Comparison of ENCODE assay signal across 22 cellular contexts in the genomic region with DNA sequence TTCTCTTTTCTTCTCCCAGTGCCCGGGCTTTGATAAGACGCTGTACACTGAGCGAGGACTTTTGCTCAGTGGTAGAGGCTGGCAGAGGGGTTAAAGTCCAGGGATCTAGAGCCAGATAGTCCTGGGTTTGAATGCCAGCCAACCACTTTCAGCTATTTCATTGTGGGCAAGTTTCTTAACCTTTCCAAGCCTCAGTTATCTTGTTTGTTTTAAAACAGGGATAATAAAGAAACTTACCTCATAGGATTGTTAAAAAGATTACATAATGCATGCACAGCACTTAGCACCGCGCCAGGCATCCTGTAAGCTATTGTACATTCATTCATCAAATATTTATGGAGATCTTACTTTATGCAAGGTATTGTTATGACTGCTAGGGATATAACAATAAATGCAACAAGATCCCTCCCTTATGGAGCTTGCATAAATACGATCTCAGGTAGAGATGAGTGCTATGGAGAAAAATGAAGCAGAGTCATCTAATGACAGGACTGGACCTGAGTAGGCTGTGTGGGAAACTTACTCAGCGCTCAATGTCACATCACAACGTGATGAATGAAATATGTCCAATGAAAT.
DNase-seq lines count a peak whose midpoint lies in the region; ATAC-seq and TF ChIP-seq lines count a peak whose summit lies in the region.
"Had no signal": no experiment of that assay in that cellular context is flagged by ENCODE, and none has a peak within 500 bp of the region (broad histone marks: within the 10 kb centered on the region; RNA-seq: fewer than 3 reads in every experiment).

No MANE protein-coding gene starts in this region.

- 59 to 75% methylated on average over 8 of the region's 8 CpGs for WGBS in transverse colon (ENCODE audit: low coverage in 1 of 2), 2 donors
- WGBS in trophoblast cell (ENCODE audit: extremely low coverage, insufficient coverage, insufficient read length), result no CpG with 5 or more reads among the region's 8 CpGs

- H3K4me1 ChIP-seq in transverse colon (peaks cover 0 to 24% (median 8%) of the 10 kb centered on the region in 4 donors), trophoblast cell (ENCODE audit: control insufficient read depth in 1 of 2, insufficient read depth in 2 of 2, low read length in 2 of 2) (no peaks in the 10 kb centered on the region)
- H3K4me1 ChIP-seq: ascending aorta, BLaER1 had no signal

- in situ Hi-C loops in transverse colon (cut with MboI; ENCODE audit: low pct_ligation_motif_present in 1 of 4, low pct_unique_long_range_greater_than_20kb in 1 of 4, low sequenced_read_pairs in 3 of 4), result loop anchor here in 2 of 4 donors (25.0 kb wide), 2 partner anchors 162 to 438 kb away; a partner anchor contains a TSS

- peak overlapping the region; percentile 32 to 60 (median 49) for H3K27ac ChIP-seq in transverse colon
- H3K27ac ChIP-seq in trophoblast cell (ENCODE audit: low read depth, low read length), result no peak overlapping the region
- H3K27ac ChIP-seq: ascending aorta, BLaER1, coronary artery, SK-N-MC had no signal

- H2BK5ac ChIP-seq in trophoblast cell (ENCODE audit: low read depth, low read length, poor library complexity), result no peak overlapping the region

- H3K9me3 ChIP-seq in transverse colon (no peaks in the 10 kb centered on the region), trophoblast cell (ENCODE audit: insufficient read depth, low read depth, low read length) (no peaks in the 10 kb centered on the region)
- H3K9me3 ChIP-seq: ascending aorta, BLaER1 had no signal

- no peaks in the 10 kb centered on the region for H3K79me2 ChIP-seq in trophoblast cell (ENCODE audit: control insufficient read depth, insufficient read depth, low read length, poor library complexity)

- H2BK12ac ChIP-seq in trophoblast cell (ENCODE audit: low read length), result no peak overlapping the region

- TF ChIP-seq CTCF in fibroblast of villous mesenchyme (IDR thresholded peaks at IDR 0.05; ENCODE audit: insufficient read depth, low read depth, low read length) (no peak), transverse colon (IDR thresholded peaks at IDR 0.05) (no peak)

- H3K4me2 ChIP-seq in trophoblast cell (ENCODE audit: low read length), result no peak overlapping the region
- H3K4me2 ChIP-seq: BLaER1 had no signal

- H3K18ac ChIP-seq in trophoblast cell (ENCODE audit: low read length), result no peak overlapping the region

- intact Hi-C loops in transverse colon (cut with DNase I; ENCODE audit: low total_unique reads), result no loop called here

- H3K4me3 Mint-ChIP-seq in activated T-cell treated with anti-CD3 and anti-CD28 coated beads, Interleukin-2, amount 50 U/mL, for 72 hours, result no peak overlapping the region
- no peak overlapping the region for H3K4me3 Mint-ChIP-seq in activated T-cell treated with anti-CD3 and anti-CD28 coated beads, Interleukin-2, amount 50 U/mL, for 24 hours
- H3K4me3 Mint-ChIP-seq in activated CD4-positive, alpha-beta memory T cell treated with anti-CD3 and anti-CD28 coated beads, Interleukin-2, amount 10 ng/mL, durations not matched to agents 7 days and 5 days, result no peak overlapping the region
- H3K4me3 Mint-ChIP-seq: H9, memory B cell, neural crest cell had no signal

- no peak overlapping the region for H3K4ac ChIP-seq in trophoblast cell (ENCODE audit: low read depth, low read length)

- H2AFZ ChIP-seq in trophoblast cell (ENCODE audit: insufficient read depth, low read length, poor library complexity), result no peak overlapping the region

- H3K79me1 ChIP-seq in trophoblast cell (ENCODE audit: low read length), result no peaks in the 10 kb centered on the region

- no peak overlapping the region for H2BK120ac ChIP-seq in trophoblast cell (ENCODE audit: insufficient read depth, low read length, poor library complexity)

- no peaks in the 10 kb centered on the region for H3K4me1 Mint-ChIP-seq in activated T-cell treated with anti-CD3 and anti-CD28 coated beads, Interleukin-2, amount 50 U/mL, for 72 hours (ENCODE audit: low read depth)
- no peaks in the 10 kb centered on the region for H3K4me1 Mint-ChIP-seq in activated T-cell treated with anti-CD3 and anti-CD28 coated beads, Interleukin-2, amount 50 U/mL, for 24 hours (ENCODE audit: low read depth)
- H3K4me1 Mint-ChIP-seq in activated CD4-positive, alpha-beta memory T cell treated with anti-CD3 and anti-CD28 coated beads, Interleukin-2, amount 10 ng/mL, durations not matched to agents 7 days and 5 days, result no peaks in the 10 kb centered on the region
- H3K4me1 Mint-ChIP-seq: H9, memory B cell had no signal

- H3K27me3 Mint-ChIP-seq in activated T-cell treated with anti-CD3 and anti-CD28 coated beads, Interleukin-2, amount 50 U/mL, for 72 hours (ENCODE audit: low read depth), result no peaks in the 10 kb centered on the region
- H3K27me3 Mint-ChIP-seq in activated T-cell treated with anti-CD3 and anti-CD28 coated beads, Interleukin-2, amount 50 U/mL, for 24 hours, result no peaks in the 10 kb centered on the region
- no peaks in the 10 kb centered on the region for H3K27me3 Mint-ChIP-seq in activated CD4-positive, alpha-beta memory T cell treated with anti-CD3 and anti-CD28 coated beads, Interleukin-2, amount 10 ng/mL, durations not matched to agents 7 days and 5 days
- H3K27me3 Mint-ChIP-seq: memory B cell had no signal

- no peak overlapping the region for H3K14ac ChIP-seq in trophoblast cell (ENCODE audit: low read length)

- no peak for ATAC-seq in activated T-cell treated with anti-CD3 and anti-CD28 coated beads, Interleukin-2, amount 50 U/mL, for 72 hours (replicated peaks in 1 of 2)

- peaks cover 0 to 8% (median 0%) of the 10 kb centered on the region in 4 donors for H3K36me3 ChIP-seq in transverse colon
- peaks cover 8 to 13% of the 10 kb centered on the region in 2 experiments for H3K36me3 ChIP-seq in trophoblast cell (ENCODE audit: control insufficient read depth in 1 of 2, insufficient read depth in 2 of 2, low read length in 2 of 2)

- no peaks in the 10 kb centered on the region for H3K9me3 Mint-ChIP-seq in activated T-cell treated with anti-CD3 and anti-CD28 coated beads, Interleukin-2, amount 50 U/mL, for 72 hours
- H3K9me3 Mint-ChIP-seq in activated T-cell treated with anti-CD3 and anti-CD28 coated beads, Interleukin-2, amount 50 U/mL, for 24 hours, result no peaks in the 10 kb centered on the region
- H3K9me3 Mint-ChIP-seq in activated CD4-positive, alpha-beta memory T cell treated with anti-CD3 and anti-CD28 coated beads, Interleukin-2, amount 10 ng/mL, durations not matched to agents 7 days and 5 days, result no peaks in the 10 kb centered on the region
- H3K9me3 Mint-ChIP-seq: H9, memory B cell, neural crest cell had no signal

- peak overlapping the region; percentile 6 for H3K27ac Mint-ChIP-seq in activated T-cell treated with anti-CD3 and anti-CD28 coated beads, Interleukin-2, amount 50 U/mL, for 72 hours
- no peak overlapping the region for H3K27ac Mint-ChIP-seq in activated T-cell treated with anti-CD3 and anti-CD28 coated beads, Interleukin-2, amount 50 U/mL, for 24 hours
- H3K27ac Mint-ChIP-seq in activated CD4-positive, alpha-beta memory T cell treated with anti-CD3 and anti-CD28 coated beads, Interleukin-2, amount 10 ng/mL, durations not matched to agents 7 days and 5 days, result no peak overlapping the region
- H3K27ac Mint-ChIP-seq: H9, memory B cell had no signal

- H3K4me3 ChIP-seq in fibroblast of villous mesenchyme (ENCODE audit: low read depth, low read length) (no peak overlapping the region), transverse colon (no peak overlapping the region), trophoblast cell (ENCODE audit: low read depth, low read length) (no peak overlapping the region)
- H3K4me3 ChIP-seq: ascending aorta, BLaER1, coronary artery, SK-N-MC had no signal

- TF ChIP-seq EP300 in transverse colon (IDR thresholded peaks at IDR 0.05; ENCODE audit: low read depth), result no peak

- H4K12ac ChIP-seq in trophoblast cell (ENCODE audit: low read depth, low read length), result no peak overlapping the region

- no peaks in the 10 kb centered on the region for H3K27me3 ChIP-seq in transverse colon
- H3K27me3 ChIP-seq in trophoblast cell (ENCODE audit: insufficient read depth, low read length), result no peaks in the 10 kb centered on the region
- H3K27me3 ChIP-seq: ascending aorta, BLaER1 had no signal

- H4K91ac ChIP-seq in trophoblast cell (ENCODE audit: low read depth, low read length), result no peak overlapping the region

- no peak overlapping the region for H3K9ac ChIP-seq in trophoblast cell (ENCODE audit: low read length)
- H3K9ac ChIP-seq: BLaER1 had no signal

- CTCF ChIA-PET in activated CD4-positive, alpha-beta memory T cell treated with anti-CD3 and anti-CD28 coated beads, Interleukin-2, amount 10 ng/mL, durations not matched to agents 7 days and 5 days (lab: Charles Lee), result interaction anchor here (1.0 kb wide), 2 partner anchors 18 to 187 kb away, joined by 3 read pairs; no protein-coding TSS in a partner anchor

- no peak for DNase-seq in activated T-cell treated with anti-CD3 and anti-CD28 coated beads, Interleukin-2, amount 50 U/mL, for 72 hours
- no peak for DNase-seq in activated T-cell treated with anti-CD3 and anti-CD28 coated beads, Interleukin-2, amount 50 U/mL, for 24 hours
- peak; percentile 2 for DNase-seq in NCI-H774 (lab: John Stamatoyannopoulos, UW)
- DNase-seq in fibroblast of villous mesenchyme (ENCODE audit: low read depth), result peak; percentile 20
- peak; percentile 82 for DNase-seq in transverse colon
- DNase-seq in trophoblast cell, result no peak
- DNase-seq in activated CD4-positive, alpha-beta memory T cell treated with anti-CD3 and anti-CD28 coated beads, Interleukin-2, amount 10 ng/mL, durations not matched to agents 7 days and 5 days, result no peak
- no peak for DNase-seq in H4 (ENCODE audit: low spot score)
- DNase-seq: activated naive CD4-positive, alpha-beta T cell; DMS79 treated with DMSO at 0.1 percent for 48 hours; erythroblast; H9; NCI-H1694; NCI-H510A treated with DMSO at 0.1 percent for 48 hours; stimulated activated naive CD4-positive, alpha-beta T cell treated with Interleukin-2 at 50 U/mL for 16 hours; T-helper 9 cell had no signal

- no peak for TF ChIP-seq POLR2A in transverse colon (IDR thresholded peaks at IDR 0.05)

- POLR2A ChIA-PET in activated CD4-positive, alpha-beta memory T cell treated with anti-CD3 and anti-CD28 coated beads, Interleukin-2, amount 10 ng/mL, durations not matched to agents 7 days and 5 days (lab: Charles Lee), result no interaction called here

- no peak overlapping the region for H2AK5ac ChIP-seq in trophoblast cell (ENCODE audit: low read length)

- no peaks in the 10 kb centered on the region for H3K36me3 Mint-ChIP-seq in activated T-cell treated with anti-CD3 and anti-CD28 coated beads, Interleukin-2, amount 50 U/mL, for 72 hours (ENCODE audit: insufficient read depth in 2 of 2)
- H3K36me3 Mint-ChIP-seq in activated T-cell treated with anti-CD3 and anti-CD28 coated beads, Interleukin-2, amount 50 U/mL, for 24 hours (ENCODE audit: low read depth), result peaks cover 72% of the 10 kb centered on the region
- H3K36me3 Mint-ChIP-seq in activated CD4-positive, alpha-beta memory T cell treated with anti-CD3 and anti-CD28 coated beads, Interleukin-2, amount 10 ng/mL, durations not matched to agents 7 days and 5 days (ENCODE audit: low read depth), result peaks cover 26% of the 10 kb centered on the region

- no peak overlapping the region for H3K23ac ChIP-seq in trophoblast cell (ENCODE audit: low read length)

- H4K8ac ChIP-seq in trophoblast cell (ENCODE audit: low read depth, low read length), result no peak overlapping the region

Comparison
In these comparisons a context has a peak if more than half of its experiments do, and no peak if none do; other contexts are left out.
1. DNase-seq: peak in NCI-H774 (single experiment), fibroblast of villous mesenchyme (single experiment) and transverse colon (single experiment); none in activated T-cell treated with anti-CD3 and anti-CD28 coated beads, Interleukin-2, amount 50 U/mL, for 72 hours (0 of 2), activated T-cell treated with anti-CD3 and anti-CD28 coated beads, Interleukin-2, amount 50 U/mL, for 24 hours (single experiment), trophoblast cell (0 of 2), activated CD4-positive, alpha-beta memory T cell treated with anti-CD3 and anti-CD28 coated beads, Interleukin-2, amount 10 ng/mL, durations not matched to agents 7 days and 5 days (single experiment) and H4 (single experiment).